In genomic region chr2:223580951-223581350, GRCh38 we compare ENCODE assay signal across 10 cellular contexts. TPM values are rescaled to one million over a fixed set of nuclear protein-coding genes. Genes with fewer than 3 reads are reported as not detected.
A peak's percentile ranks its signal among the peaks of the same experiment; 100 is the strongest.
DNase-seq lines count a peak whose midpoint lies in the region; ATAC-seq, FAIRE-seq and TF ChIP-seq lines count a peak whose summit lies in the region.
"Had no signal": no experiment of that assay in that cellular context is flagged by ENCODE, and none has a peak within 500 bp of the region (broad histone marks: within the 10 kb centered on the region; RNA-seq: fewer than 3 reads in every experiment).

No MANE protein-coding gene starts in this region.

- H3K9ac ChIP-seq in HCT116 (ENCODE audit: low read length), result peak overlapping the region; percentile 10; the same call in 1 of the 2 replicates

- TF ChIP-seq RAD21 in HCT116 (IDR thresholded peaks at IDR 0.05; ENCODE audit: low read depth), result no peak

- no peaks in the 10 kb centered on the region for H3K36me3 ChIP-seq in HCT116 (ENCODE audit: control insufficient read depth in 1 of 2, insufficient read depth in 2 of 2, low read length in 2 of 2)

- RAD21 ChIA-PET in HCT116 (lab: Charles Lee; ENCODE audit: low non-redundant PET in 1 of 2, low total read pairs in 2 of 2, uncharacterized antibody in 2 of 2, unreplicated experiment in 2 of 2), result no interaction called here

- BruUV-seq in HCT116 (replicated peaks; lab: Mats Ljungman, UMichigan), result no TSS peak

- intact Hi-C loops in HCT116 (cut with micrococcal nuclease), result no loop called here

- peak overlapping the region; percentile 37 for H3K4me2 ChIP-seq in HCT116 (ENCODE audit: low read length)

- POLR2A ChIA-PET in HCT116 (lab: Charles Lee), result interaction anchor here (1.1 to 1.7 kb wide), 6 partner anchors 16 to 120 kb away, joined by 3 to 4 read pairs (median 3); no protein-coding TSS in a partner anchor

- DNase-seq in HCT116 (ENCODE audit: low read depth, low spot score) (no peak), SHP77 treated with DMSO at 0.1 percent for 48 hours (lab: John Stamatoyannopoulos, UW) (peak; percentile 35), frontal cortex (ENCODE audit: low spot score in 2 of 2) (peak; percentile 12 to 26), retina (peak; percentile 13), NCI-H526 (lab: John Stamatoyannopoulos, UW) (no peak)
- DNase-seq: NCI-H1436; stimulated activated CD4-positive, alpha-beta T cell treated with anti-CD3 and anti-CD28 coated beads, Interleukin-2, amount 100 ng/mL, for 48 hours had no signal

- no peaks in the 10 kb centered on the region for H3K79me2 ChIP-seq in HCT116 (ENCODE audit: insufficient read depth, low read length)

- no peaks in the 10 kb centered on the region for H3K27me3 ChIP-seq in HCT116 (ENCODE audit: insufficient read depth, low read length)

- CTCF ChIA-PET in HCT116 (lab: Charles Lee), result interaction anchor here (0.9 kb wide), 1 partner anchor 21 kb away, joined by 3 read pairs; the partner anchor contains the start of gene SCG2

- peaks cover 40 to 55% of the 10 kb centered on the region in 2 experiments for H3K4me1 ChIP-seq in HCT116 (ENCODE audit: control insufficient read depth in 1 of 2, insufficient read depth in 2 of 2, low read length in 2 of 2)

- peak overlapping the region; percentile 76 for H2AFZ ChIP-seq in HCT116 (ENCODE audit: low read depth, low read length, poor library complexity, severe bottlenecking)

- no peaks in the 10 kb centered on the region for H3K9me2 ChIP-seq in HCT116 (ENCODE audit: insufficient read depth)

- ATAC-seq in HCT116, result peak; percentile 37; the same call in 1 of the 2 replicates
- no peak for ATAC-seq in GM18873 (IDR thresholded peaks at IDR 0.05; ENCODE audit: low FRiP score, unreplicated experiment)
- ATAC-seq in GM21529 (IDR thresholded peaks at IDR 0.05; ENCODE audit: unreplicated experiment), result no peak
- ATAC-seq: GM12878 had no signal

- H3K27ac ChIP-seq in HCT116 (ENCODE audit: low read depth, low read length), result no peak overlapping the region

- no peak for TF ChIP-seq POLR2A in HCT116 (IDR thresholded peaks at IDR 0.05; ENCODE audit: borderline replicate concordance, extremely low read depth, insufficient read depth, insufficient read length)

- no peaks in the 10 kb centered on the region for H4K20me1 ChIP-seq in HCT116 (ENCODE audit: insufficient read depth)

- FAIRE-seq in frontal cortex (lab: Jason Lieb, UNC), result no peak
- FAIRE-seq: GM12878 had no signal

- no peaks in the 10 kb centered on the region for H3K9me3 ChIP-seq in HCT116 (ENCODE audit: control insufficient read depth in 1 of 2, insufficient read depth in 1 of 2, low read depth in 1 of 2, low read length in 2 of 2)

- TF ChIP-seq CTCF in HCT116 (IDR thresholded peaks at IDR 0.05 in 2 of 3, conservative IDR thresholded peaks at IDR 0.05 in 1 of 3; ENCODE audit: borderline replicate concordance in 1 of 3, insufficient read depth in 1 of 3, low read depth in 2 of 3, low read length in 2 of 3), result no peak

- H3K4me3 ChIP-seq in HCT116 (replicated peaks in 1 of 2; ENCODE audit: low read depth in 1 of 2, low read length in 2 of 2), result 0 out of 4 replicates have a peak overlapping the region, but pooled peaks of 1 of the 2 experiments have one; percentile 2
- H3K4me3 ChIP-seq: GM12878 had no signal

TF ChIP-seq in HCT116, 20 proteins besides CTCF, POLR2A, EP300 and RAD21:
- TF ChIP-seq ZBTB33 (IDR thresholded peaks at IDR 0.05; ENCODE audit: extremely low read depth, insufficient replicate concordance, low read length) (no peak), YY1 (IDR thresholded peaks at IDR 0.05; ENCODE audit: extremely low read depth, insufficient replicate concordance, low read depth, low read length) (peak; percentile 33), ELF1 (IDR thresholded peaks at IDR 0.05; ENCODE audit: borderline replicate concordance, low read depth) (no peak), FOSL1 (IDR thresholded peaks at IDR 0.05; ENCODE audit: low read depth) (no peak), SP1 (IDR thresholded peaks at IDR 0.05; ENCODE audit: low read depth) (peak; percentile 11; the same call in 1 of the 2 replicates), CEBPB (IDR thresholded peaks at IDR 0.05; ENCODE audit: low read depth) (no peak), MAX (IDR thresholded peaks at IDR 0.05) (no peak), EGR1 (IDR thresholded peaks at IDR 0.05; ENCODE audit: low read depth) (0 out of 2 replicates have a peak, but pooled peaks have one; percentile 19), SRF (IDR thresholded peaks at IDR 0.05; ENCODE audit: low read depth) (no peak), POLR2AphosphoS5 (IDR thresholded peaks at IDR 0.05; ENCODE audit: low read depth, low read length) (0 out of 2 replicates have a peak, but pooled peaks have one; percentile 17), EZH2phosphoT487 (IDR thresholded peaks at IDR 0.05; ENCODE audit: borderline replicate concordance) (no peak), ZFX (IDR thresholded peaks at IDR 0.05) (no peak), REST (IDR thresholded peaks at IDR 0.05; ENCODE audit: low read depth) (no peak), CBX3 (IDR thresholded peaks at IDR 0.05; ENCODE audit: low read depth) (0 out of 2 replicates have a peak, but pooled peaks have one; percentile 21), SIN3A (IDR thresholded peaks at IDR 0.05; ENCODE audit: low read depth) (no peak), JUND (IDR thresholded peaks at IDR 0.05) (no peak), ATF3 (IDR thresholded peaks at IDR 0.05) (no peak), ZNF274 (IDR thresholded peaks at IDR 0.05; ENCODE audit: low read depth, low read length) (no peak), EZH2 (IDR thresholded peaks at IDR 0.05) (no peak), TCF7L2 (IDR thresholded peaks at IDR 0.05; ENCODE audit: borderline replicate concordance, extremely low read depth, insufficient read depth, insufficient read length) (no peak)

RNA-seq across cellular contexts. Expression of gene SCG2, which starts 21.2 kb away (rescaled TPM):
- total RNA-seq in HCT116 (2021; ENCODE audit: unreplicated experiment) (19.8 TPM), frontal cortex (138 TPM)
- 12.7 and 15.5 TPM in 2 replicates for polyA plus RNA-seq in HCT116 (2012)
- total RNA-seq: GM12878 had no signal

Comparison
In these comparisons a context has a peak if more than half of its experiments do, and no peak if none do; other contexts are left out.
1. DNase-seq: peak in SHP77 treated with DMSO at 0.1 percent for 48 hours (single experiment), frontal cortex (2 of 2) and retina (single experiment); none in HCT116 (single experiment) and NCI-H526 (0 of 2).